In the genomic region with DNA sequence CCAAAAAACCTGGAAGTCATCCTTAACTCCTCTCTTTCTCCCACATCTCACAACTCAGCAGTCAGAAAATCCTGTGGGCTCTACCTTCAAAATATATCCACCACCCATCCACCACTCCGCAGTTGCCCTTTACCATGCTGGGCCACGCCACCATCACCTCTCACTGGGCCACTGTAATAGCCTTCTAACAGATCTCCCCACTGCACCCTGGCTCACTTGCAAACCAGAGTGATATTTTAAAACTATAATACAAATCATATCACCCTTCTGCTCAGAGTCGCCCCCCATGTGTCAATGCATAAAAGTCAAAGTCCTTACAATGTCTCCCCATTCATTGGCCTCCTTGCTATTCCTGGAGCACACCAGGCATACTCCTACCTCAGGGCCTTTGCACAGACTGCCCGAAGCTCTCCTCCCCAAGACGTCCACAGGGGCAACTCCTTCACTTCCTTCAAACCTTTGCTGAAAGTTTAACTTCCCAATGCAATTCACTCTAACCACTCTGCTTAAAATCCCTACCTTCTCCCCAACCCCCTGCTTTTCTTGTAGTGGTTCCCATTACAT, we compare ENCODE assay signal across 31 cellular contexts. TPM values are rescaled to one million over a fixed set of nuclear protein-coding genes. Genes with fewer than 3 reads are reported as not detected.
"Had no signal": no experiment of that assay in that cellular context is flagged by ENCODE, and none has a peak within 500 bp of the region (broad histone marks: within the 10 kb centered on the region; RNA-seq: fewer than 3 reads in every experiment).

No MANE protein-coding gene starts in this region.

- H3K4me3 Mint-ChIP-seq: dendritic cell treated with granulocyte-macrophage colony-stimulating factor and Interleukin-4, amounts not matched to agents 40 ng/mL and 50 ng/mL, for 4 days; endodermal cell; mesothelial cell of epicardium; naive B cell; natural killer cell treated with Interleukin-12 subunit alpha and Interleukin-12 subunit beta and Interleukin-15 and Interleukin-18, amount 100 ng/mL, for 72 hours; neural progenitor cell; stimulated activated effector memory CD8-positive, alpha-beta T cell treated with anti-CD3 and anti-CD28 coated beads, Interleukin-12 subunit alpha, Interleukin-12 subunit beta, amount 100 ng/mL, for 72 hours had no signal

- H3K27ac ChIP-seq: epithelial cell of prostate, gastrocnemius medialis, heart left ventricle, neural progenitor cell, parathyroid adenoma, stomach had no signal

- FAIRE-seq: colon, kidney had no signal

- H3K4me3 ChIP-seq: gastrocnemius medialis, heart left ventricle, hepatocyte, mucosa of descending colon, neural progenitor cell, smooth muscle cell, stomach, thyroid gland had no signal

- H3K9me3 ChIP-seq: gastrocnemius medialis, heart left ventricle, mucosa of descending colon, stomach, thyroid gland had no signal

- H3K27me3 Mint-ChIP-seq: dendritic cell treated with granulocyte-macrophage colony-stimulating factor and Interleukin-4, amounts not matched to agents 40 ng/mL and 50 ng/mL, for 4 days; naive B cell; natural killer cell treated with Interleukin-12 subunit alpha and Interleukin-12 subunit beta and Interleukin-15 and Interleukin-18, amount 100 ng/mL, for 72 hours; progenitor cell of endocrine pancreas had no signal

- DNase-seq: effector CD8-positive, alpha-beta T cell; endodermal cell; foreskin fibroblast; gastrocnemius medialis; heart left ventricle; kidney; mesenchymal stem cell; mucosa of descending colon; naive B cell; stimulated activated CD4-positive, alpha-beta T cell treated with anti-CD3 and anti-CD28 coated beads, Interleukin-12 subunit alpha, Interleukin-12 subunit beta, amount 100 ng/mL, for 4 hours; stimulated activated CD4-positive, alpha-beta T cell treated with anti-CD3 and anti-CD28 coated beads, Interleukin-1b, Interleukin-23, amount 100 ng/mL, for 48 hours; stimulated activated CD4-positive, alpha-beta T cell treated with anti-CD3 and anti-CD28 coated beads, Interleukin-4, amount 100 ng/mL, for 1 hour; stimulated activated naive CD4-positive, alpha-beta T cell treated with Interleukin-2 at 50 U/mL for 16 hours; stomach; thyroid gland; trophoblast cell had no signal

- H3K9me3 Mint-ChIP-seq: dendritic cell treated with granulocyte-macrophage colony-stimulating factor and Interleukin-4, amounts not matched to agents 40 ng/mL and 50 ng/mL, for 4 days; endodermal cell; mesothelial cell of epicardium; natural killer cell treated with Interleukin-12 subunit alpha and Interleukin-12 subunit beta and Interleukin-15 and Interleukin-18, amount 100 ng/mL, for 72 hours; stimulated activated effector memory CD8-positive, alpha-beta T cell treated with anti-CD3 and anti-CD28 coated beads, Interleukin-12 subunit alpha, Interleukin-12 subunit beta, amount 100 ng/mL, for 72 hours had no signal

- H3K27me3 ChIP-seq: gastrocnemius medialis, heart left ventricle, hepatocyte, neural progenitor cell, stomach, thyroid gland had no signal

- H3K4me1 ChIP-seq: parathyroid adenoma had no signal

- H3K36me3 Mint-ChIP-seq: mesothelial cell of epicardium; naive B cell; natural killer cell treated with Interleukin-12 subunit alpha and Interleukin-12 subunit beta and Interleukin-15 and Interleukin-18, amount 100 ng/mL, for 72 hours; neural progenitor cell; stimulated activated effector memory CD8-positive, alpha-beta T cell treated with anti-CD3 and anti-CD28 coated beads, Interleukin-12 subunit alpha, Interleukin-12 subunit beta, amount 100 ng/mL, for 72 hours had no signal

- H3K79me2 ChIP-seq: hepatocyte, parathyroid adenoma had no signal

- H3K4me2 ChIP-seq: hepatocyte, neural progenitor cell, smooth muscle cell had no signal

- ATAC-seq: esophagus mucosa; gastrocnemius medialis; heart left ventricle; mucosa of descending colon; natural killer cell treated with Interleukin-12 subunit alpha and Interleukin-12 subunit beta and Interleukin-15 and Interleukin-18, amount 100 ng/mL, for 72 hours; sciatic nerve; stimulated activated effector memory CD8-positive, alpha-beta T cell treated with anti-CD3 and anti-CD28 coated beads, Interleukin-12 subunit alpha, Interleukin-12 subunit beta, amount 100 ng/mL, for 72 hours had no signal

- H2AFZ ChIP-seq: hepatocyte, neural progenitor cell, parathyroid adenoma had no signal

- H3K36me3 ChIP-seq: gastrocnemius medialis, heart left ventricle, neural progenitor cell, stomach, thyroid gland had no signal

- H3K9ac ChIP-seq: neural progenitor cell, parathyroid adenoma had no signal

- H3K27ac Mint-ChIP-seq: dendritic cell treated with granulocyte-macrophage colony-stimulating factor and Interleukin-4, amounts not matched to agents 40 ng/mL and 50 ng/mL, for 4 days; endodermal cell; mesothelial cell of epicardium; neural progenitor cell; stimulated activated effector memory CD8-positive, alpha-beta T cell treated with anti-CD3 and anti-CD28 coated beads, Interleukin-12 subunit alpha, Interleukin-12 subunit beta, amount 100 ng/mL, for 72 hours had no signal

- H3K4me1 Mint-ChIP-seq: naive B cell; stimulated activated effector memory CD8-positive, alpha-beta T cell treated with anti-CD3 and anti-CD28 coated beads, Interleukin-12 subunit alpha, Interleukin-12 subunit beta, amount 100 ng/mL, for 72 hours had no signal

RNA-seq across cellular contexts. Expression of gene LIPC, which starts 1.5 kb away (rescaled TPM):
- total RNA-seq: endodermal cell, esophagus mucosa, lung microvascular endothelial cell, mesothelial cell of epicardium, smooth muscle cell, temporal lobe had no signal
- polyA plus RNA-seq: smooth muscle cell had no signal
